ENCODE assay signal across 1 cellular context in the genomic region with DNA sequence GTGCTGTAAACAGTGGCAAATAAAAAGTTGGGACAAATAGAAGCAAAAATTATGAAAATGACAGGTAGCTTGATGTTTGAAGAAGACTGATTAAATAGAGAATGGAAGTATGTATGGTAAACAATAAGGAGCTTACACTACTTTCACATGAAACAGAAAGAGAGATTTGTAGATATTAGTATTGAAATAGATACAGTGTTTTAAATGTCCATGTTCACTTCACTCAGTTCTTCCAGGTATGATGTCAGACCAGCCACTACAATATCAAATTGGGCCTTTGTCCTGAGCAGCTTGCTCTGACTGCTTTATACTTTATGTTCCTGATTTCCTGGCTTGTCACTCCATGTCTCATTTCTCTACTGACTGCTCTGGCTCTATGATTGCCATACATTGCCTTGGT.
TF ChIP-seq lines count a peak whose summit lies in the region.

No MANE protein-coding gene starts in this region.

TF ChIP-seq in GM12878, 131 proteins besides CTCF, POLR2A, EP300 and RAD21 (continued from another document):
- TF ChIP-seq, protein P1, sequence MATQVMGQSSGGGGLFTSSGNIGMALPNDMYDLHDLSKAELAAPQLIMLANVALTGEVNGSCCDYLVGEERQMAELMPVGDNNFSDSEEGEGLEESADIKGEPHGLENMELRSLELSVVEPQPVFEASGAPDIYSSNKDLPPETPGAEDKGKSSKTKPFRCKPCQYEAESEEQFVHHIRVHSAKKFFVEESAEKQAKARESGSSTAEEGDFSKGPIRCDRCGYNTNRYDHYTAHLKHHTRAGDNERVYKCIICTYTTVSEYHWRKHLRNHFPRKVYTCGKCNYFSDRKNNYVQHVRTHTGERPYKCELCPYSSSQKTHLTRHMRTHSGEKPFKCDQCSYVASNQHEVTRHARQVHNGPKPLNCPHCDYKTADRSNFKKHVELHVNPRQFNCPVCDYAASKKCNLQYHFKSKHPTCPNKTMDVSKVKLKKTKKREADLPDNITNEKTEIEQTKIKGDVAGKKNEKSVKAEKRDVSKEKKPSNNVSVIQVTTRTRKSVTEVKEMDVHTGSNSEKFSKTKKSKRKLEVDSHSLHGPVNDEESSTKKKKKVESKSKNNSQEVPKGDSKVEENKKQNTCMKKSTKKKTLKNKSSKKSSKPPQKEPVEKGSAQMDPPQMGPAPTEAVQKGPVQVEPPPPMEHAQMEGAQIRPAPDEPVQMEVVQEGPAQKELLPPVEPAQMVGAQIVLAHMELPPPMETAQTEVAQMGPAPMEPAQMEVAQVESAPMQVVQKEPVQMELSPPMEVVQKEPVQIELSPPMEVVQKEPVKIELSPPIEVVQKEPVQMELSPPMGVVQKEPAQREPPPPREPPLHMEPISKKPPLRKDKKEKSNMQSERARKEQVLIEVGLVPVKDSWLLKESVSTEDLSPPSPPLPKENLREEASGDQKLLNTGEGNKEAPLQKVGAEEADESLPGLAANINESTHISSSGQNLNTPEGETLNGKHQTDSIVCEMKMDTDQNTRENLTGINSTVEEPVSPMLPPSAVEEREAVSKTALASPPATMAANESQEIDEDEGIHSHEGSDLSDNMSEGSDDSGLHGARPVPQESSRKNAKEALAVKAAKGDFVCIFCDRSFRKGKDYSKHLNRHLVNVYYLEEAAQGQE (IDR thresholded peaks at IDR 0.05; ENCODE audit: low read depth, low read length): no peak
- TF ChIP-seq NFYA (IDR thresholded peaks at IDR 0.05; ENCODE audit: borderline replicate concordance, low read depth, low read length) (no peak), MXI1 (IDR thresholded peaks at IDR 0.05; ENCODE audit: low read depth, low read length) (no peak), IRF3 (IDR thresholded peaks at IDR 0.05) (no peak), HDGF (IDR thresholded peaks at IDR 0.05) (no peak), CREB1 (IDR thresholded peaks at IDR 0.05; ENCODE audit: low read depth) (no peak), NR2F1 (conservative IDR thresholded peaks at IDR 0.05) (no peak), ATF3 (IDR thresholded peaks at IDR 0.05; ENCODE audit: borderline replicate concordance, extremely low read depth, low read depth, low read length) (no peak), CUX1 (IDR thresholded peaks at IDR 0.05; ENCODE audit: insufficient replicate concordance, low read depth, low read length) (no peak), CBX3 (IDR thresholded peaks at IDR 0.05; ENCODE audit: borderline replicate concordance, low read depth) (no peak), SREBF2 (IDR thresholded peaks at IDR 0.05; ENCODE audit: low read length) (no peak)
